Comparison of ENCODE assay signal across 10 cellular contexts in genomic region chrX:107483976-107484726, GRCh38. TPM values are rescaled to one million over a fixed set of nuclear protein-coding genes. Genes with fewer than 3 reads are reported as not detected.
DNase-seq lines count a peak whose midpoint lies in the region; ATAC-seq and TF ChIP-seq lines count a peak whose summit lies in the region.
"Had no signal": no experiment of that assay in that cellular context is flagged by ENCODE, and none has a peak within 500 bp of the region (broad histone marks: within the 10 kb centered on the region; RNA-seq: fewer than 3 reads in every experiment).

No MANE protein-coding gene starts in this region.

- TF ChIP-seq POLR2A in breast epithelium (IDR thresholded peaks at IDR 0.05), result no peak

- intact Hi-C loops in MCF 10A (cut with micrococcal nuclease) (no loop called here), breast epithelium (cut with DNase I; ENCODE audit: low total_unique reads) (no loop called here), left ventricle myocardium inferior (cut with micrococcal nuclease) (no loop called here), aorta (cut with DNase I) (no loop called here)

- H3K9me3 Mint-ChIP-seq in MCF 10A (ENCODE audit: unreplicated experiment), result no peaks in the 10 kb centered on the region

- TF ChIP-seq CTCF in MCF 10A (IDR thresholded peaks at IDR 0.05; ENCODE audit: unreplicated experiment) (no peak), breast epithelium (IDR thresholded peaks at IDR 0.05) (no peak), left ventricle myocardium inferior (IDR thresholded peaks at IDR 0.05; ENCODE audit: borderline replicate concordance) (no peak)

- H3K4me1 Mint-ChIP-seq in MCF 10A (ENCODE audit: insufficient read depth, unreplicated experiment), result no peaks in the 10 kb centered on the region

- H3K4me3 Mint-ChIP-seq in MCF 10A (ENCODE audit: unreplicated experiment), result no peak overlapping the region

- BruUV-seq in MCF 10A (replicated peaks; lab: Mats Ljungman, UMichigan), result no TSS peak

- ATAC-seq in aorta (ENCODE audit: low FRiP score) (peak; percentile 77), HG03439 (IDR thresholded peaks at IDR 0.05; ENCODE audit: unreplicated experiment) (no peak)

- H3K4me3 ChIP-seq in breast epithelium, result no peak overlapping the region
- no peak overlapping the region for H3K4me3 ChIP-seq in left ventricle myocardium inferior
- no peak overlapping the region for H3K4me3 ChIP-seq in aorta (ENCODE audit: low read length in 2 of 2)

- peaks cover 67% of the 10 kb centered on the region for H3K27me3 Mint-ChIP-seq in MCF 10A (ENCODE audit: insufficient read depth, unreplicated experiment)

- H3K36me3 ChIP-seq in breast epithelium, result no peaks in the 10 kb centered on the region
- no peaks in the 10 kb centered on the region for H3K36me3 ChIP-seq in left ventricle myocardium inferior
- no peaks in the 10 kb centered on the region for H3K36me3 ChIP-seq in aorta (ENCODE audit: control insufficient read depth in 1 of 2, insufficient read depth in 2 of 2, low read length in 1 of 2)

- H3K9me3 ChIP-seq in breast epithelium (no peaks in the 10 kb centered on the region), left ventricle myocardium inferior (replicated peaks) (no peaks in the 10 kb centered on the region), aorta (ENCODE audit: control insufficient read depth, low read length) (no peaks in the 10 kb centered on the region)

- no peaks in the 10 kb centered on the region for H3K4me1 ChIP-seq in breast epithelium
- no peaks in the 10 kb centered on the region for H3K4me1 ChIP-seq in left ventricle myocardium inferior
- no peaks in the 10 kb centered on the region for H3K4me1 ChIP-seq in aorta (ENCODE audit: control insufficient read depth in 1 of 2, insufficient read depth in 2 of 2, low read length in 2 of 2)

- CTCF ChIA-PET in MCF 10A (lab: Yijun Ruan, JAX), result interaction anchor here (0.6 to 1.3 kb wide), 5 partner anchors 9 to 485 kb away, joined by 3 to 4 read pairs (median 3); no protein-coding TSS in a partner anchor

- 41 to 49% methylated on average over 8 of the region's 8 CpGs for WGBS in aorta, 2 donors

- DNase-seq in MCF 10A (ENCODE audit: unreplicated experiment) (peak; percentile 29), breast epithelium (ENCODE audit: low spot score in 2 of 2) (no peak), OCI-M1 (lab: John Stamatoyannopoulos, UW) (peak; percentile 36), left ventricle myocardium inferior (peak; percentile 18), aorta (peak in 1 of 2 donors; percentile 51), NCI-H345 treated with DMSO at 0.1 percent for 48 hours (lab: John Stamatoyannopoulos, UW; ENCODE audit: unreplicated experiment) (no peak), cortex of kidney (lab: John Stamatoyannopoulos, UW) (no peak)
- DNase-seq: effector CD8-positive, alpha-beta T cell; NCI-H2081 treated with DMSO at 0.1 percent for 48 hours had no signal

- no peaks in the 10 kb centered on the region for H3K36me3 Mint-ChIP-seq in MCF 10A (ENCODE audit: insufficient read depth, unreplicated experiment)

- H3K27me3 ChIP-seq in breast epithelium, result peaks cover 0 to 72% of the 10 kb centered on the region in 2 donors
- H3K27me3 ChIP-seq in left ventricle myocardium inferior (ENCODE audit: low read depth), result no peaks in the 10 kb centered on the region
- H3K27me3 ChIP-seq in aorta (ENCODE audit: control insufficient read depth in 1 of 2, insufficient read depth in 2 of 2, low read length in 1 of 2), result no peaks in the 10 kb centered on the region

- no peak overlapping the region for H3K27ac Mint-ChIP-seq in MCF 10A (ENCODE audit: low read depth, unreplicated experiment)

- H3K27ac ChIP-seq in breast epithelium (no peak overlapping the region), left ventricle myocardium inferior (replicated peaks) (no peak overlapping the region), aorta (ENCODE audit: low read depth in 1 of 2, low read length in 2 of 2) (no peak overlapping the region)

- POLR2A ChIA-PET in MCF 10A (lab: Yijun Ruan, JAX), result no interaction called here

RNA-seq across cellular contexts. Expression of gene FRMPD3, which starts 34.7 kb away (rescaled TPM):
- total RNA-seq in MCF 10A (2022) (not detected in 2 replicates), breast epithelium (under 1 TPM in 2 of 3 donors, not detected in 1; 0.33 to 0.59 TPM), left ventricle myocardium inferior (not detected), aorta (1 to 10 TPM in 1 of 2 donors, under 1 TPM in 1; 0.19 to 1.2 TPM)
- polyA plus RNA-seq in aorta, result not detected

Comparison
In these comparisons a context has a peak if more than half of its experiments do, and no peak if none do; other contexts are left out.
1. DNase-seq: peak in MCF 10A (single experiment), OCI-M1 (single experiment) and left ventricle myocardium inferior (single experiment); none in breast epithelium (0 of 2), NCI-H345 treated with DMSO at 0.1 percent for 48 hours (single experiment) and cortex of kidney (single experiment).